30 cellular contexts compared by ENCODE assay signal in genomic region chrX:133637765-133638164, GRCh38.
"Had no signal": no experiment of that assay in that cellular context is flagged by ENCODE, and none has a peak within 500 bp of the region (broad histone marks: within the 10 kb centered on the region; RNA-seq: fewer than 3 reads in every experiment).

No MANE protein-coding gene starts in this region.

- H3K4me3 ChIP-seq: K562 had no signal

- FAIRE-seq: K562 had no signal

- H3K27me3 ChIP-seq: brain microvascular endothelial cell had no signal

- H3K27ac ChIP-seq: brain microvascular endothelial cell, VCaP had no signal

- H3K36me3 ChIP-seq: brain microvascular endothelial cell had no signal

- DNase-seq: activated B cell treated with CpG ODN at 0.5 μM for 24 hours; activated CD4-positive, alpha-beta memory T cell treated with anti-CD3 and anti-CD28 coated beads, Interleukin-2, amount 10 ng/mL, durations not matched to agents 7 days and 5 days; activated CD4-positive, alpha-beta T cell treated with anti-CD3 and anti-CD28 coated beads for 4 hours; activated CD4-positive, alpha-beta T cell treated with anti-CD3 and anti-CD28 coated beads, Interleukin-2, amount 50 U/mL, for 1 hour; activated CD4-positive, CD25-positive, alpha-beta regulatory T cell treated with anti-CD3 and anti-CD28 coated beads, Interleukin-2, amount 50 U/mL, for 72 hours; activated effector memory CD4-positive, alpha-beta T cell treated with anti-CD3 and anti-CD28 coated beads, Interleukin-2, amount 50 U/mL, for 16 hours; activated naive CD4-positive, alpha-beta T cell; activated naive CD4-positive, alpha-beta T cell treated with anti-CD3 and anti-CD28 coated beads, Interleukin-2, amount 50 U/mL, for 16 hours; activated naive CD8-positive, alpha-beta T cell treated with anti-CD3 and anti-CD28 coated beads for 36 hours; activated T-cell treated with anti-CD3 and anti-CD28 coated beads, Interleukin-2, amount 50 U/mL, for 1 hour; activated T-cell treated with anti-CD3 and anti-CD28 coated beads, Interleukin-2, amount 50 U/mL, for 72 hours; amniotic stem cell; aorta; brain microvascular endothelial cell; IMR-90; NCI-H1092 treated with DMSO at 0.1 percent for 48 hours; NCI-H1417; NCI-H146; NCI-H187; NCI-H2171; NCI-H2227 treated with DMSO at 0.1 percent for 48 hours; NCI-H510A treated with DMSO at 0.1 percent for 48 hours; NCI-H526 treated with DMSO at 0.1 percent for 48 hours; NCI-H774; SHP77 treated with DMSO at 0.1 percent for 48 hours; T-helper 1 cell; T-helper 2 cell; T-helper 9 cell had no signal
